8 cellular contexts compared by ENCODE assay signal in genomic region chr2:148876589-148877402, GRCh38. TPM values are rescaled to one million over a fixed set of nuclear protein-coding genes. Genes with fewer than 3 reads are reported as not detected.
DNase-seq lines count a peak whose midpoint lies in the region; ATAC-seq and TF ChIP-seq lines count a peak whose summit lies in the region.

No MANE protein-coding gene starts in this region.

- H3F3A ChIP-seq in DOHH2 (ENCODE audit: control insufficient read depth, insufficient read depth), result 0 out of 2 replicates have a peak, but pooled peaks cover 4% of the 10 kb centered on the region

- H3K4me2 ChIP-seq in DOHH2 (ENCODE audit: low read length), result peak overlapping the region; percentile 92

- no peak overlapping the region for H3K27ac ChIP-seq in DOHH2 (ENCODE audit: low read depth, low read length)
- peak overlapping the region; percentile 65 to 94 (median 89) for H3K27ac ChIP-seq in dorsolateral prefrontal cortex
- H3K27ac ChIP-seq in temporal lobe (ENCODE audit: low read depth, low read length), result peak overlapping the region; percentile 87

- intact Hi-C loops in dorsolateral prefrontal cortex (cut with DNase I), result loop anchor here (1.0 to 10.0 kb wide), 4 partner anchors 50 to 232 kb away; partner anchors contain the start of gene EPC2 (in 1 of the 2)

- peaks cover 0 to 4% of the 10 kb centered on the region in 2 donors for H3K4me1 Mint-ChIP-seq in natural killer cell treated with Interleukin-12 subunit alpha and Interleukin-12 subunit beta and Interleukin-15 and Interleukin-18, amount 100 ng/mL, for 72 hours (ENCODE audit: low read depth in 2 of 2)

- H3K36me3 Mint-ChIP-seq in natural killer cell treated with Interleukin-12 subunit alpha and Interleukin-12 subunit beta and Interleukin-15 and Interleukin-18, amount 100 ng/mL, for 72 hours, result peaks cover 7% of the 10 kb centered on the region

- DNase-seq in NCI-H1105 (lab: John Stamatoyannopoulos, UW) (peak; percentile 95), dorsolateral prefrontal cortex (peak; percentile 47 to 86 (median 74)), HK-2 (ENCODE audit: unreplicated experiment) (no peak)
- DNase-seq in activated CD4-positive, alpha-beta T cell treated with anti-CD3 and anti-CD28 coated beads for 1 hour, result peak; percentile 24
- DNase-seq in natural killer cell treated with Interleukin-12 subunit alpha and Interleukin-12 subunit beta and Interleukin-15 and Interleukin-18, amount 100 ng/mL, for 72 hours (ENCODE audit: low spot score), result no peak

- H3K4me3 ChIP-seq in DOHH2 (ENCODE audit: low read length), result peak overlapping the region; percentile 81
- peak overlapping the region; percentile 52 to 97 (median 88) for H3K4me3 ChIP-seq in dorsolateral prefrontal cortex

- H3K9me3 Mint-ChIP-seq in natural killer cell treated with Interleukin-12 subunit alpha and Interleukin-12 subunit beta and Interleukin-15 and Interleukin-18, amount 100 ng/mL, for 72 hours, result no peaks in the 10 kb centered on the region

- ATAC-seq in natural killer cell treated with Interleukin-12 subunit alpha and Interleukin-12 subunit beta and Interleukin-15 and Interleukin-18, amount 100 ng/mL, for 72 hours, result no peak
- ATAC-seq in GM21529 (IDR thresholded peaks at IDR 0.05; ENCODE audit: unreplicated experiment), result no peak

- peaks cover 12% of the 10 kb centered on the region for H3K27me3 ChIP-seq in DOHH2 (ENCODE audit: control insufficient read depth, low read length)
- no peaks in the 10 kb centered on the region for H3K27me3 ChIP-seq in dorsolateral prefrontal cortex

- TF ChIP-seq CTCF in DOHH2 (IDR thresholded peaks at IDR 0.05; ENCODE audit: low read depth, low read length, poor library complexity, severe bottlenecking) (no peak), dorsolateral prefrontal cortex (IDR thresholded peaks at IDR 0.05 in 54 of 56, conservative IDR thresholded peaks at IDR 0.05 in 2 of 56; ENCODE audit: low read depth in 1 of 56, partially characterized antibody in 56 of 56) (peak in 3 of 56 donors; percentile 6 to 25 (median 8))

- H3K9me3 ChIP-seq in DOHH2 (ENCODE audit: control insufficient read depth, insufficient read depth, low read length), result peaks cover 3% of the 10 kb centered on the region; the same call in 1 of the 2 replicates

- peaks cover 36% of the 10 kb centered on the region for H3K79me2 ChIP-seq in DOHH2 (ENCODE audit: control insufficient read depth, low read length)

- H4K20me1 ChIP-seq in DOHH2 (ENCODE audit: control insufficient read depth, insufficient read depth, low read depth, low read length), result 0 out of 2 replicates have a peak, but pooled peaks cover 2% of the 10 kb centered on the region

- H3K9me2 ChIP-seq in DOHH2 (replicated peaks; ENCODE audit: control insufficient read depth, low read length), result no peaks in the 10 kb centered on the region

- H3K27ac Mint-ChIP-seq in natural killer cell treated with Interleukin-12 subunit alpha and Interleukin-12 subunit beta and Interleukin-15 and Interleukin-18, amount 100 ng/mL, for 72 hours, result no peak overlapping the region

- 0 out of 2 replicates have a peak, but pooled peaks cover 6% of the 10 kb centered on the region for H3K36me3 ChIP-seq in DOHH2 (ENCODE audit: control insufficient read depth, low read length)

- peak overlapping the region; percentile 52 for H3K4me3 Mint-ChIP-seq in natural killer cell treated with Interleukin-12 subunit alpha and Interleukin-12 subunit beta and Interleukin-15 and Interleukin-18, amount 100 ng/mL, for 72 hours

- H3K27me3 Mint-ChIP-seq in natural killer cell treated with Interleukin-12 subunit alpha and Interleukin-12 subunit beta and Interleukin-15 and Interleukin-18, amount 100 ng/mL, for 72 hours, result peaks cover 42 to 48% of the 10 kb centered on the region in 2 donors

- H3K4me1 ChIP-seq in DOHH2 (ENCODE audit: control insufficient read depth, low read length), result peaks cover 18% of the 10 kb centered on the region

RNA-seq across cellular contexts. Expression of gene KIF5C, which starts 1.8 kb away (rescaled TPM):
- total RNA-seq in dorsolateral prefrontal cortex (100 to 1,000 TPM; 329 to 792 (median 457) TPM), temporal lobe (366 TPM)
- total RNA-seq in natural killer cell treated with Interleukin-12 subunit alpha and Interleukin-12 subunit beta and Interleukin-15 and Interleukin-18, amount 100 ng/mL, for 72 hours, result 1 to 10 TPM; 2.6 to 8.6 TPM

Comparison
In these comparisons a context has a peak if more than half of its experiments do, and no peak if none do; other contexts are left out.
1. DNase-seq: peak in NCI-H1105 (single experiment), activated CD4-positive, alpha-beta T cell treated with anti-CD3 and anti-CD28 coated beads for 1 hour (single experiment) and dorsolateral prefrontal cortex (10 of 10); none in natural killer cell treated with Interleukin-12 subunit alpha and Interleukin-12 subunit beta and Interleukin-15 and Interleukin-18, amount 100 ng/mL, for 72 hours (single experiment) and HK-2 (single experiment).
2. RNA of gene KIF5C, which starts 1.8 kb away (total RNA-seq): 329 to 792 TPM in dorsolateral prefrontal cortex and 366 TPM in temporal lobe (single experiment); 2.6 to 8.6 TPM in natural killer cell treated with Interleukin-12 subunit alpha and Interleukin-12 subunit beta and Interleukin-15 and Interleukin-18, amount 100 ng/mL, for 72 hours; every median in the first group is over 10 times any median in the second.